ENCODE assay signal across 1 cellular context in the genomic region with DNA sequence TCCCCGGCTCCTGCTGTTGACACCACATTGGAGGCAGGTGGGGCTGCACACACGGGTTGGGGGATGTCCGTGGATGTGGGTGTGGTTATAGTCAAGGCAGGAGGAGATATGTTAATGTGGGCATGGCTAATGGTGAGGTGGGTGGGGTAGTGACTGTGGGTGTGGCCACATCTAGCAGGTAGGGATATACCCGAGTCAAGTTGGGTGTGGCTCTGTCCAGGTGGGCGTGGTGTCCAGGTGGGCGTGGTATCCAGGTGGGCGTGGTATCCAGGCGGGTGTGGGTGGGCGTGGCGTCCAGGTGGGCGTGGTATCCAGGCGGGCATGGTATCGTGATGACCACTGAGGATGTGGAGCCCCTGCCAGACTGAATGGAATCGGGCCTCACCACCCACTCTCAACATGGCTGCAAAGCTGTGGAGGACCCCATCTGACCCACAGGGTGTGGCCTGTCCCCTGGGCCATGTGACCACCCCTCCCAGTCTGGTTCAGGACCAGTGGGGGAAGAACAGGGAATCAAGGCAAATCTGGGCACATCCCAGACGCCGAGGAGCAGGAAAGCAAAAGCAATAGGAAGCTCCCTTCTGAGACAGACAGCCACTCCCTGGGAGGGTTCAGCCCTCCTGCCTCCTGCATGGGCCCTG.
TF ChIP-seq lines count a peak whose summit lies in the region.

No MANE protein-coding gene starts in this region.

TF ChIP-seq in IMR-90, 13 proteins besides CTCF, POLR2A, EP300 and RAD21:
- TF ChIP-seq MAZ (IDR thresholded peaks at IDR 0.05; ENCODE audit: borderline replicate concordance, low read depth, low read length): no peak
- TF ChIP-seq NFE2L2 (IDR thresholded peaks at IDR 0.05; ENCODE audit: low read depth, low read length): no peak
- TF ChIP-seq MAFK (IDR thresholded peaks at IDR 0.05; ENCODE audit: low read depth, low read length): no peak
